In genomic region chr4:6361076-6361784, GRCh38 we compare ENCODE assay signal across 23 cellular contexts.
"Had no signal": no experiment of that assay in that cellular context is flagged by ENCODE, and none has a peak within 500 bp of the region (broad histone marks: within the 10 kb centered on the region; RNA-seq: fewer than 3 reads in every experiment).

No MANE protein-coding gene starts in this region.

- FAIRE-seq: colon, small intestine had no signal

- H3K27ac Mint-ChIP-seq: endodermal cell; naive thymus-derived CD8-positive, alpha-beta T cell; nephron progenitor cell; stimulated activated naive B cell treated with anti-CD40 and anti-IgM and Interleukin-4, amounts not matched to agents 10 μg/mL and 1 μg/mL and 100 μg/mL, for 72 hours; stimulated activated naive CD8-positive, alpha-beta T cell treated with anti-CD3 and anti-CD28 coated beads, Interleukin-15, Interleukin-2, amounts not matched to agents 100 ng/mL and 50 ng/mL, for 24 hours had no signal

- DNase-seq: effector CD8-positive, alpha-beta T cell; gastrocnemius medialis; left colon; lower lobe of right lung; naive thymus-derived CD8-positive, alpha-beta T cell; ovary; stimulated activated CD4-positive, alpha-beta T cell treated with anti-CD3 and anti-CD28 coated beads, Interleukin-15, amount 100 ng/mL, for 24 hours; stimulated activated CD4-positive, alpha-beta T cell treated with anti-CD3 and anti-CD28 coated beads, Interleukin-2, amount 100 ng/mL, for 48 hours; stimulated activated naive B cell treated with anti-CD40 and anti-IgM and Interleukin-4, amounts not matched to agents 10 μg/mL and 1 μg/mL and 100 μg/mL, for 72 hours; transverse colon; upper lobe of right lung; uterus had no signal

- H3K4me3 Mint-ChIP-seq: endodermal cell; naive thymus-derived CD8-positive, alpha-beta T cell; nephron progenitor cell; stimulated activated naive B cell treated with anti-CD40 and anti-IgM and Interleukin-4, amounts not matched to agents 10 μg/mL and 1 μg/mL and 100 μg/mL, for 72 hours; stimulated activated naive CD8-positive, alpha-beta T cell treated with anti-CD3 and anti-CD28 coated beads, Interleukin-15, Interleukin-2, amounts not matched to agents 100 ng/mL and 50 ng/mL, for 24 hours had no signal

- H3K9me3 Mint-ChIP-seq: endodermal cell; naive thymus-derived CD8-positive, alpha-beta T cell; stimulated activated naive CD8-positive, alpha-beta T cell treated with anti-CD3 and anti-CD28 coated beads, Interleukin-15, Interleukin-2, amounts not matched to agents 100 ng/mL and 50 ng/mL, for 24 hours had no signal

- H3K9me3 ChIP-seq: gastrocnemius medialis, heart left ventricle, left ventricle myocardium inferior, lower lobe of right lung, ovary, right lobe of liver, transverse colon, upper lobe of right lung, uterus had no signal

- H3K36me3 Mint-ChIP-seq: naive thymus-derived CD8-positive, alpha-beta T cell; stimulated activated naive B cell treated with anti-CD40 and anti-IgM and Interleukin-4, amounts not matched to agents 10 μg/mL and 1 μg/mL and 100 μg/mL, for 72 hours had no signal

- H3K27me3 ChIP-seq: hepatocyte, ovary, right lobe of liver, transverse colon, uterus had no signal

- H3K4me1 ChIP-seq: gastrocnemius medialis, heart left ventricle, left ventricle myocardium inferior, lower lobe of right lung, right lobe of liver, upper lobe of right lung, uterus had no signal

- H3K4me1 Mint-ChIP-seq: endodermal cell; naive thymus-derived CD8-positive, alpha-beta T cell; nephron progenitor cell; stimulated activated naive B cell treated with anti-CD40 and anti-IgM and Interleukin-4, amounts not matched to agents 10 μg/mL and 1 μg/mL and 100 μg/mL, for 72 hours had no signal

- ATAC-seq: esophagus mucosa; gastrocnemius medialis; heart left ventricle; lower lobe of right lung; naive thymus-derived CD8-positive, alpha-beta T cell; right lobe of liver; stimulated activated naive B cell treated with anti-CD40 and anti-IgM and Interleukin-4, amounts not matched to agents 10 μg/mL and 1 μg/mL and 100 μg/mL, for 72 hours; upper lobe of right lung had no signal

- H3K79me2 ChIP-seq: hepatocyte had no signal

- H3K36me3 ChIP-seq: gastrocnemius medialis, heart left ventricle, left ventricle myocardium inferior, lower lobe of right lung, ovary, right lobe of liver, transverse colon, upper lobe of right lung, uterus had no signal

- H3K27ac ChIP-seq: epithelial cell of prostate, gastrocnemius medialis, heart left ventricle, hepatocyte, left ventricle myocardium inferior, lower lobe of right lung, ovary, right lobe of liver, transverse colon, upper lobe of right lung, uterus had no signal

- H3K4me3 ChIP-seq: gastrocnemius medialis, heart left ventricle, hepatocyte, left ventricle myocardium inferior, lower lobe of right lung, ovary, right lobe of liver, transverse colon, upper lobe of right lung, uterus had no signal

- H2AFZ ChIP-seq: hepatocyte had no signal

- H3K4me2 ChIP-seq: hepatocyte had no signal
